In the genomic region with DNA sequence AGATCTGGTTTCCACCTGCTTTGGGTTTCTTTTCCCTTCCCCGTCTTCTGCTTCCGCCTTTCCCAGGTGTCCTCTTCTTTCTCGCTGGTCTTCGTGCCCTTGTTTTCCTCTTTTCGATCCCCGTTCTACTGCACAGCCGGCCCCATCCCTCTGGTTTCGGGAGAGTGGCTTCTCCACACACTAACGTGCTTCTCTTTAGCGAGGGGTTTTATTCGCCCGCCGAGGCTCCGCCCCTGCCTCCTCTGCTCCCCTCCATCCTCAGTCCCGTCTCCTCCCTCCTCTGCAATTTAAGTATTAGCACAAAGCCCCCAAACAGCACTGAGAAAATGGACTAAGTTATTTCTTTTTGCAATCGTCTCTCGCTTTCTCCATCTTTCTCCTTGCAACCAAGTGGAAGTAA, we compare ENCODE assay signal across 1 cellular context.
TF ChIP-seq lines count a peak whose summit lies in the region.

A gene (minus strand): TSS at position 182 of the 400 bp plus-strand sequence. CDS start 746 bp downstream, outside the sequence.

TF ChIP-seq in GM12878, 131 proteins besides CTCF, POLR2A, EP300 and RAD21 (continued from another document):
- no peak for TF ChIP-seq FOS (IDR thresholded peaks at IDR 0.05; ENCODE audit: borderline replicate concordance, extremely low read depth, insufficient read length)
